In genomic region chr10:122980209-122981065, GRCh38 we compare ENCODE assay signal across 8 cellular contexts. TPM values are rescaled to one million over a fixed set of nuclear protein-coding genes. Genes with fewer than 3 reads are reported as not detected.
DNase-seq lines count a peak whose midpoint lies in the region; ATAC-seq, FAIRE-seq and TF ChIP-seq lines count a peak whose summit lies in the region.

TSS of gene PSTK (plus strand) at chr10:122980401. CDS start at chr10:122980480, 79 bp downstream.

- H3K4me3 ChIP-seq in right atrium auricular region (peak within 1 kb of the TSS; percentile 61 to 81), psoas muscle (peak within 1 kb of the TSS; percentile 88)

- WGBS in psoas muscle, 3 donors: 0 to 1% (median 1%) methylated on average over 48 to 73 of the region's 73 CpGs

- FAIRE-seq in urothelium cell line (lab: Jason Lieb, UNC): peak; percentile 52

- peak within 1 kb of the TSS; percentile 90 for H3K4me3 Mint-ChIP-seq in T-helper 1 cell treated with Interleukin-12 subunit alpha and Interleukin-12 subunit beta and Interleukin-4 antibody, amounts not matched to agents 30 μg/mL and 1 μg/mL, for 36 hours

- H3K9me3 Mint-ChIP-seq in T-helper 1 cell treated with Interleukin-12 subunit alpha and Interleukin-12 subunit beta and Interleukin-4 antibody, amounts not matched to agents 30 μg/mL and 1 μg/mL, for 36 hours: no peaks in the 10 kb centered on the region

- no peaks in the 10 kb centered on the region for H3K36me3 Mint-ChIP-seq in T-helper 1 cell treated with Interleukin-12 subunit alpha and Interleukin-12 subunit beta and Interleukin-4 antibody, amounts not matched to agents 30 μg/mL and 1 μg/mL, for 36 hours (ENCODE audit: low read depth)

- ATAC-seq in GM18499 (IDR thresholded peaks at IDR 0.05; ENCODE audit: insufficient read depth, unreplicated experiment): peak; percentile 73
- peak; percentile 95 for ATAC-seq in HG02938 (IDR thresholded peaks at IDR 0.05; ENCODE audit: unreplicated experiment)
- ATAC-seq in psoas muscle: peak; percentile 99

- intact Hi-C loops in psoas muscle (cut with DNase I): no loop called here

- H3K9me3 ChIP-seq in right atrium auricular region (no peaks in the 10 kb centered on the region), psoas muscle (no peaks in the 10 kb centered on the region)

- peak; percentile 29 for DNase-seq in NCI-H1694 (lab: John Stamatoyannopoulos, UW)
- DNase-seq in right atrium auricular region (ENCODE audit: low spot score): peak; percentile 87
- peak; percentile 92 to 97 for DNase-seq in psoas muscle
- peak; percentile 95 for DNase-seq in urothelium cell line (ENCODE audit: low spot score)

- H3K27ac ChIP-seq in angular gyrus (ENCODE audit: low read depth, low read length) (peak within 1 kb of the TSS; percentile 94), right atrium auricular region (peak within 1 kb of the TSS; percentile 91 to 96), psoas muscle (peak within 1 kb of the TSS; percentile 94)

- H3K4me1 ChIP-seq in right atrium auricular region (peaks cover 0 to 15% of the 10 kb centered on the region in 2 donors), psoas muscle (peaks cover 9% of the 10 kb centered on the region)

- TF ChIP-seq CTCF in right atrium auricular region (IDR thresholded peaks at IDR 0.05) (peak; percentile 89 to 98), psoas muscle (IDR thresholded peaks at IDR 0.05) (peak; percentile 95)

- H3K4me1 Mint-ChIP-seq in T-helper 1 cell treated with Interleukin-12 subunit alpha and Interleukin-12 subunit beta and Interleukin-4 antibody, amounts not matched to agents 30 μg/mL and 1 μg/mL, for 36 hours (ENCODE audit: low read depth): peaks cover 18% of the 10 kb centered on the region

- H3K27me3 ChIP-seq in right atrium auricular region: no peaks in the 10 kb centered on the region
- H3K27me3 ChIP-seq in psoas muscle (ENCODE audit: insufficient read depth in 3 of 3, low read length in 2 of 3): no peaks in the 10 kb centered on the region

- H3K36me3 ChIP-seq in right atrium auricular region (no peaks in the 10 kb centered on the region), psoas muscle (ENCODE audit: insufficient read depth in 1 of 2, low read depth in 1 of 2) (peaks cover 0 to 11% of the 10 kb centered on the region in 2 donors)

- H3K27ac Mint-ChIP-seq in T-helper 1 cell treated with Interleukin-12 subunit alpha and Interleukin-12 subunit beta and Interleukin-4 antibody, amounts not matched to agents 30 μg/mL and 1 μg/mL, for 36 hours: peak within 1 kb of the TSS; percentile 98

- peaks cover 6% of the 10 kb centered on the region for H3K27me3 Mint-ChIP-seq in T-helper 1 cell treated with Interleukin-12 subunit alpha and Interleukin-12 subunit beta and Interleukin-4 antibody, amounts not matched to agents 30 μg/mL and 1 μg/mL, for 36 hours (ENCODE audit: low read depth)

RNA-seq across cellular contexts. Expression of gene PSTK, which starts in this region (rescaled TPM):
- total RNA-seq in right atrium auricular region (1 to 10 TPM; 3.0 to 5.9 TPM), psoas muscle (1 to 10 TPM; 3.3 to 5.2 (median 4.0) TPM)
- polyA plus RNA-seq in psoas muscle: 1 to 10 TPM; 5.5 to 8.3 (median 5.5) TPM

Comparison
In these comparisons a context has a peak if more than half of its experiments do, and no peak if none do; other contexts are left out.
1. Peak in every context shown above with its lines: DNase-seq, ATAC-seq, H3K4me3 ChIP-seq and H3K27ac ChIP-seq.
2. DNase-seq: peak in every context shown above with its lines; median percentile 95 in urothelium cell line; 94 in psoas muscle; 87 in right atrium auricular region; 29 in NCI-H1694.